In genomic region chr22:24430431-24431308, GRCh38 we compare ENCODE assay signal across 14 cellular contexts. TPM values are rescaled to one million over a fixed set of nuclear protein-coding genes. Genes with fewer than 3 reads are reported as not detected.
DNase-seq lines count a peak whose midpoint lies in the region; ATAC-seq and TF ChIP-seq lines count a peak whose summit lies in the region.
"Had no signal": no experiment of that assay in that cellular context is flagged by ENCODE, and none has a peak within 500 bp of the region (broad histone marks: within the 10 kb centered on the region; RNA-seq: fewer than 3 reads in every experiment).

No MANE protein-coding gene starts in this region.

- peaks cover 12% of the 10 kb centered on the region for H3K27me3 ChIP-seq in osteoblast (ENCODE audit: insufficient read depth, low read length)

- H3K27ac ChIP-seq in caudate nucleus (ENCODE audit: low read depth, low read length) (peak overlapping the region; percentile 52), osteoblast (ENCODE audit: low read depth, low read length) (no peak overlapping the region)
- H3K27ac ChIP-seq: 22Rv1, epithelial cell of prostate had no signal

- no peak overlapping the region for H3K4me2 ChIP-seq in osteoblast (ENCODE audit: insufficient read depth, low read length)

- no peaks in the 10 kb centered on the region for H3K79me2 ChIP-seq in osteoblast (ENCODE audit: insufficient read depth, low read length)

- DNase-seq in DMS 273 (lab: John Stamatoyannopoulos, UW; ENCODE audit: unreplicated experiment) (peak; percentile 40), DMS 273 treated with DMSO at 0.1 percent for 48 hours (lab: John Stamatoyannopoulos, UW) (no peak), NCI-H1092 (lab: John Stamatoyannopoulos, UW) (peak; percentile 23), caudate nucleus (lab: John Stamatoyannopoulos, UW) (peak in 1 of 61 donors; percentile 64), osteoblast (ENCODE audit: insufficient read length, low spot score, missing footprints) (peak; percentile 80), NCI-H1694 treated with DMSO at 0.1 percent for 48 hours (lab: John Stamatoyannopoulos, UW) (no peak), inferior parietal cortex (ENCODE audit: extremely low spot score) (no peak)
- DNase-seq: HCEC 1CT, midbrain, NCI-H1694, T-helper 9 cell had no signal

- no peak overlapping the region for H2AFZ ChIP-seq in osteoblast (ENCODE audit: low read length)

- no peak for ATAC-seq in HG02610 (IDR thresholded peaks at IDR 0.05; ENCODE audit: unreplicated experiment)

- no peak overlapping the region for H3K4me3 ChIP-seq in osteoblast (ENCODE audit: insufficient read depth, low read length)

- peaks cover 23% of the 10 kb centered on the region for H3K4me1 ChIP-seq in osteoblast (ENCODE audit: insufficient read depth, low read length)

- H4K20me1 ChIP-seq in osteoblast (ENCODE audit: insufficient read depth, low read length), result peaks cover 5% of the 10 kb centered on the region

- no peak for TF ChIP-seq CTCF in osteoblast (IDR thresholded peaks at IDR 0.05; ENCODE audit: extremely low read depth, low read depth, low read length)

- H3K36me3 ChIP-seq in osteoblast (ENCODE audit: insufficient read depth, low read length), result no peaks in the 10 kb centered on the region

- H3K9me3 ChIP-seq in osteoblast (ENCODE audit: low read depth, low read length), result no peaks in the 10 kb centered on the region

RNA-seq across cellular contexts. Expression of gene ADORA2A, which starts 3.3 kb away (rescaled TPM):
- 0.72 and 1.2 TPM in 2 replicates for total RNA-seq in osteoblast

Comparison
In these comparisons a context has a peak if more than half of its experiments do, and no peak if none do; other contexts are left out.
1. DNase-seq: peak in DMS 273 (single experiment), NCI-H1092 (single experiment) and osteoblast (single experiment); none in DMS 273 treated with DMSO at 0.1 percent for 48 hours (single experiment), NCI-H1694 treated with DMSO at 0.1 percent for 48 hours (single experiment) and inferior parietal cortex (single experiment).